Comparison of ENCODE assay signal across 15 cellular contexts in the genomic region with DNA sequence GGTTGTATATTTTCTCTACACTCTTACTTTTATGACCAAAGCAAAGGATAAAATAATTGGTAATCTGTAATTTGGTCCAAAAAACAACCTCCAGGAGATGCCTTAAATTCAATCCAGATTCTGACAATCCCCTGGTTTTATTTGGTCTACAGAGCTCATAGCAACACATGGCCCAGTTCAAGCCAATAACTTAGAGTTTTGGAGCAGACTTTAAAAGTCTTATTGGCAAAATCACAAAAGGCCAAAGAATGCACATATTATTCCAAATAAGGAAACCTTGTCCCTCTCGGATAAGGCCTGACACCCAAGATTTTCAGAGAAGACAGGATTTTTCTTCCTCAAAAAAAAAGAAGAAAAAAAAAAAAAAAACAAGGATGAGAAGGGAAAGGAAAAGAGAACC. TPM values are rescaled to one million over a fixed set of nuclear protein-coding genes. Genes with fewer than 3 reads are reported as not detected.
DNase-seq lines count a peak whose midpoint lies in the region; ATAC-seq and TF ChIP-seq lines count a peak whose summit lies in the region.
"Had no signal": no experiment of that assay in that cellular context is flagged by ENCODE, and none has a peak within 500 bp of the region (broad histone marks: within the 10 kb centered on the region; RNA-seq: fewer than 3 reads in every experiment).

No MANE protein-coding gene starts in this region.

- intact Hi-C loops in right lobe of liver (cut with DNase I): no loop called here
- intact Hi-C loops in sigmoid colon (cut with DNase I): no loop called here
- intact Hi-C loops in posterior cingulate gyrus (cut with DNase I): no loop called here

- H3K4me3 Mint-ChIP-seq in stimulated activated effector memory CD8-positive, alpha-beta T cell treated with anti-CD3 and anti-CD28 coated beads, Interleukin-12 subunit alpha, Interleukin-12 subunit beta, amount 100 ng/mL, for 72 hours: no peak overlapping the region
- H3K4me3 Mint-ChIP-seq: activated CD4-positive, alpha-beta T cell treated with anti-CD3 and anti-CD28 coated beads, Interleukin-2, amount 10 ng/mL, durations not matched to agents 24 days and 14 days; activated naive CD8-positive, alpha-beta T cell; IgD-negative memory B cell had no signal

- H3K4me1 Mint-ChIP-seq in stimulated activated effector memory CD8-positive, alpha-beta T cell treated with anti-CD3 and anti-CD28 coated beads, Interleukin-12 subunit alpha, Interleukin-12 subunit beta, amount 100 ng/mL, for 72 hours: peaks cover 8% of the 10 kb centered on the region

- no peak for TF ChIP-seq POLR2A in right lobe of liver (IDR thresholded peaks at IDR 0.05)
- no peak for TF ChIP-seq POLR2A in sigmoid colon (IDR thresholded peaks at IDR 0.05)

- TF ChIP-seq CTCF in BJ (IDR thresholded peaks at IDR 0.05; ENCODE audit: insufficient read depth, low read depth, low read length) (no peak), right lobe of liver (IDR thresholded peaks at IDR 0.05) (no peak), sigmoid colon (IDR thresholded peaks at IDR 0.05) (no peak)

- H3K36me3 Mint-ChIP-seq in stimulated activated effector memory CD8-positive, alpha-beta T cell treated with anti-CD3 and anti-CD28 coated beads, Interleukin-12 subunit alpha, Interleukin-12 subunit beta, amount 100 ng/mL, for 72 hours: no peaks in the 10 kb centered on the region
- H3K36me3 Mint-ChIP-seq: activated naive CD8-positive, alpha-beta T cell; IgD-negative memory B cell had no signal

- 50% methylated on average over 1 of the region's 1 CpG for WGBS in right lobe of liver (ENCODE audit: insufficient coverage, low coverage, low lambda C conversion rate, missing lambda C conversion rate)
- 68 to 82% methylated on average over 1 of the region's 1 CpG for WGBS in sigmoid colon, 2 donors

- H3K27ac ChIP-seq in right lobe of liver (peak overlapping the region in 2 of 3 donors; percentile 24 to 48), sigmoid colon (peak overlapping the region; percentile 93 to 98 (median 96))
- H3K27ac ChIP-seq: SJCRH30 had no signal

- H3K4me3 ChIP-seq in BJ (ENCODE audit: low read depth, low read length) (no peak overlapping the region), right lobe of liver (no peak overlapping the region), sigmoid colon (peak overlapping the region in 2 of 4 donors; percentile 8 to 22)
- H3K4me3 ChIP-seq: SJCRH30 had no signal

- no peak overlapping the region for H3K27ac Mint-ChIP-seq in stimulated activated effector memory CD8-positive, alpha-beta T cell treated with anti-CD3 and anti-CD28 coated beads, Interleukin-12 subunit alpha, Interleukin-12 subunit beta, amount 100 ng/mL, for 72 hours
- H3K27ac Mint-ChIP-seq: activated CD4-positive, alpha-beta T cell treated with anti-CD3 and anti-CD28 coated beads, Interleukin-2, amount 10 ng/mL, durations not matched to agents 24 days and 14 days; activated naive CD8-positive, alpha-beta T cell; IgD-negative memory B cell had no signal

- CTCF ChIA-PET in BJ (lab: Yijun Ruan, JAX): interaction anchor here (0.6 to 0.7 kb wide), 2 partner anchors 120 to 790 kb away, joined by 3 to 4 read pairs; no protein-coding TSS in a partner anchor

- no peak for TF ChIP-seq EP300 in sigmoid colon (IDR thresholded peaks at IDR 0.05)

- H3K9me3 ChIP-seq in right lobe of liver: no peaks in the 10 kb centered on the region
- H3K9me3 ChIP-seq in sigmoid colon: no peaks in the 10 kb centered on the region
- H3K9me3 ChIP-seq: SJCRH30 had no signal

- no peaks in the 10 kb centered on the region for H3K9me3 Mint-ChIP-seq in stimulated activated effector memory CD8-positive, alpha-beta T cell treated with anti-CD3 and anti-CD28 coated beads, Interleukin-12 subunit alpha, Interleukin-12 subunit beta, amount 100 ng/mL, for 72 hours
- H3K9me3 Mint-ChIP-seq: activated CD4-positive, alpha-beta T cell treated with anti-CD3 and anti-CD28 coated beads, Interleukin-2, amount 10 ng/mL, durations not matched to agents 24 days and 14 days; IgD-negative memory B cell had no signal

- H3K27me3 ChIP-seq in BJ (ENCODE audit: control insufficient read depth, insufficient read depth, low read length) (no peaks in the 10 kb centered on the region; the same call in 1 of the 2 replicates), right lobe of liver (no peaks in the 10 kb centered on the region), sigmoid colon (no peaks in the 10 kb centered on the region)
- H3K27me3 ChIP-seq: SJCRH30 had no signal

- POLR2A ChIA-PET in BJ (lab: Charles Lee): interaction anchor here (1.0 kb wide), 1 partner anchor 13 kb away, joined by 4 read pairs; no protein-coding TSS in a partner anchor

- H3K36me3 ChIP-seq in BJ (ENCODE audit: control insufficient read depth, insufficient read depth, low read length): no peaks in the 10 kb centered on the region
- H3K36me3 ChIP-seq in right lobe of liver: no peaks in the 10 kb centered on the region
- no peaks in the 10 kb centered on the region for H3K36me3 ChIP-seq in sigmoid colon
- H3K36me3 ChIP-seq: SJCRH30 had no signal

- DNase-seq in BJ (ENCODE audit: low read depth) (peak; percentile 19), astrocyte of the hippocampus (ENCODE audit: low read depth, low spot score) (peak; percentile 57), right lobe of liver (no peak), sigmoid colon (no peak), C1 segment of cervical spinal cord (lab: John Stamatoyannopoulos, UW) (no peak), Kasumi-1 (lab: John Stamatoyannopoulos, UW) (no peak), posterior cingulate gyrus (no peak)
- no peak for DNase-seq in stimulated activated effector memory CD8-positive, alpha-beta T cell treated with anti-CD3 and anti-CD28 coated beads, Interleukin-12 subunit alpha, Interleukin-12 subunit beta, amount 100 ng/mL, for 72 hours (ENCODE audit: low spot score in 2 of 2)
- DNase-seq: activated CD4-positive, alpha-beta T cell treated with anti-CD3 and anti-CD28 coated beads, Interleukin-2, amount 10 ng/mL, durations not matched to agents 24 days and 14 days; NCI-H1092; NCI-H2227 treated with DMSO at 0.1 percent for 48 hours; SJCRH30; T1000 had no signal

- H3K4me1 ChIP-seq in right lobe of liver (peaks cover 0 to 33% (median 15%) of the 10 kb centered on the region in 4 donors), sigmoid colon (peaks cover 0 to 98% (median 96%) of the 10 kb centered on the region in 4 donors)
- H3K4me1 ChIP-seq: SJCRH30 had no signal

- ATAC-seq in right lobe of liver: no peak
- no peak for ATAC-seq in stimulated activated effector memory CD8-positive, alpha-beta T cell treated with anti-CD3 and anti-CD28 coated beads, Interleukin-12 subunit alpha, Interleukin-12 subunit beta, amount 100 ng/mL, for 72 hours

RNA-seq across cellular contexts. Expression of a gene that starts 51.9 kb away (rescaled TPM):
- polyA plus RNA-seq in BJ (2011; rRNA removed): 1.1 and 1.8 TPM in 2 replicates
- 0.93 and 1.1 TPM in 2 replicates for polyA minus RNA-seq in BJ (2011; rRNA and poly(A)+ RNA removed)
- total RNA-seq in right lobe of liver: 10 to 100 TPM; 56.4 to 97.9 (median 76.5) TPM
- total RNA-seq in sigmoid colon: 1,000 to 10,000 TPM in 2 of 4 donors, 100 to 1,000 TPM in 2; 664 to 1,403 (median 979) TPM
- polyA plus RNA-seq in sigmoid colon: 10 to 100 TPM in 2 of 3 donors, 1 to 10 TPM in 1; 8.1 to 56.2 (median 19.2) TPM

Comparison
In these comparisons a context has a peak if more than half of its experiments do, and no peak if none do; other contexts are left out.
1. DNase-seq: peak in BJ (single experiment) and astrocyte of the hippocampus (single experiment); none in right lobe of liver (0 of 3), sigmoid colon (single experiment), C1 segment of cervical spinal cord (0 of 14), stimulated activated effector memory CD8-positive, alpha-beta T cell treated with anti-CD3 and anti-CD28 coated beads, Interleukin-12 subunit alpha, Interleukin-12 subunit beta, amount 100 ng/mL, for 72 hours (0 of 2), Kasumi-1 (0 of 2) and posterior cingulate gyrus (0 of 10).
2. RNA of a gene that starts 51.9 kb away (total RNA-seq): 664 to 1,403 TPM in sigmoid colon; 56.4 to 97.9 TPM in right lobe of liver; every median in the first group is over 4 times any median in the second.